In genomic region chr6:149897015-149897697, GRCh38 we compare ENCODE assay signal across 8 cellular contexts. TPM values are rescaled to one million over a fixed set of nuclear protein-coding genes. Genes with fewer than 3 reads are reported as not detected.
A peak's percentile ranks its signal among the peaks of the same experiment; 100 is the strongest.
DNase-seq lines count a peak whose midpoint lies in the region; ATAC-seq and TF ChIP-seq lines count a peak whose summit lies in the region.

No MANE protein-coding gene starts in this region.

- intact Hi-C loops in testis (cut with DNase I; ENCODE audit: low total_unique reads): no loop called here

- no peaks in the 10 kb centered on the region for H3K9me3 ChIP-seq in testis

- no peaks in the 10 kb centered on the region for H3K36me3 ChIP-seq in testis (ENCODE audit: low read depth, missing control alignments)

- H3K4me3 ChIP-seq in testis: peak overlapping the region in 1 of 2 donors; percentile 7

- no peak for TF ChIP-seq CTCF in testis (IDR thresholded peaks at IDR 0.05)

- no peak for ATAC-seq in HG02759 (IDR thresholded peaks at IDR 0.05; ENCODE audit: unreplicated experiment)

- DNase-seq in HT-29 (ENCODE audit: low spot score): peak; percentile 20
- peak; percentile 27 for DNase-seq in brain pericyte (ENCODE audit: low read depth, low spot score)
- peak; percentile 82 for DNase-seq in testis
- DNase-seq in T-helper 2 cell: no peak
- DNase-seq in SIG-M5 treated with dmso at 0.1 percent for 504 hours (lab: John Stamatoyannopoulos, UW; ENCODE audit: unreplicated experiment): no peak
- no peak for DNase-seq in GDM1 (lab: John Stamatoyannopoulos, UW)

- H3K4me1 ChIP-seq in testis: peaks cover 15% of the 10 kb centered on the region

- no peaks in the 10 kb centered on the region for H3K27me3 ChIP-seq in layer of hippocampus (ENCODE audit: control insufficient read depth, insufficient read depth, low read length)
- H3K27me3 ChIP-seq in testis: no peaks in the 10 kb centered on the region

- WGBS in testis, 2 donors: 52 to 54% methylated on average over 13 of the region's 13 CpGs

- H3K27ac ChIP-seq in layer of hippocampus (ENCODE audit: low read depth, low read length) (peak overlapping the region; percentile 46), testis (peak overlapping the region; percentile 59 to 81)

- no peak for TF ChIP-seq POLR2A in testis (IDR thresholded peaks at IDR 0.05)

RNA-seq across cellular contexts. Expression of gene RAET1E, which starts 0.8 kb away (rescaled TPM):
- 0.52 and 1.0 TPM in 2 replicates for total RNA-seq in HT-29 (2014; rRNA removed; shearing (Covaris generic))
- under 1 TPM; 0.31 TPM for total RNA-seq in testis
- polyA plus RNA-seq in testis (ENCODE audit: insufficient read depth, low read depth, low replicate concordance): 0.30 TPM

RNA-seq across cellular contexts. Expression of gene RAET1G, which starts 25.8 kb away (rescaled TPM):
- 0.51 TPM in 1 of 2 replicates, not detected in the other for total RNA-seq in HT-29 (2014; rRNA removed; shearing (Covaris generic))
- not detected for total RNA-seq in testis
- 0.30 TPM for polyA plus RNA-seq in testis (ENCODE audit: insufficient read depth, low read depth, low replicate concordance)

RNA-seq across cellular contexts. Expression of gene LRP11, which starts 33.0 kb away (rescaled TPM):
- 37.9 and 43.0 TPM in 2 replicates for total RNA-seq in HT-29 (2014; rRNA removed; shearing (Covaris generic))
- 10 to 100 TPM; 28.8 to 44.7 TPM for total RNA-seq in testis
- 16.8 TPM for polyA plus RNA-seq in testis (ENCODE audit: insufficient read depth, low read depth, low replicate concordance)

RNA-seq across cellular contexts. Expression of gene ULBP2, which starts 44.7 kb away (rescaled TPM):
- 3.2 and 5.3 TPM in 2 replicates for total RNA-seq in HT-29 (2014; rRNA removed; shearing (Covaris generic))
- 1 to 10 TPM; 1.5 to 2.0 TPM for total RNA-seq in testis
- 1.9 TPM for polyA plus RNA-seq in testis (ENCODE audit: insufficient read depth, low read depth, low replicate concordance)

Comparison
In these comparisons a context has a peak if more than half of its experiments do, and no peak if none do; other contexts are left out.
1. DNase-seq: peak in HT-29 (single experiment), brain pericyte (single experiment) and testis (single experiment); none in T-helper 2 cell (0 of 5), SIG-M5 treated with dmso at 0.1 percent for 504 hours (single experiment) and GDM1 (single experiment).